ENCODE assay signal across 1 cellular context in the genomic region with DNA sequence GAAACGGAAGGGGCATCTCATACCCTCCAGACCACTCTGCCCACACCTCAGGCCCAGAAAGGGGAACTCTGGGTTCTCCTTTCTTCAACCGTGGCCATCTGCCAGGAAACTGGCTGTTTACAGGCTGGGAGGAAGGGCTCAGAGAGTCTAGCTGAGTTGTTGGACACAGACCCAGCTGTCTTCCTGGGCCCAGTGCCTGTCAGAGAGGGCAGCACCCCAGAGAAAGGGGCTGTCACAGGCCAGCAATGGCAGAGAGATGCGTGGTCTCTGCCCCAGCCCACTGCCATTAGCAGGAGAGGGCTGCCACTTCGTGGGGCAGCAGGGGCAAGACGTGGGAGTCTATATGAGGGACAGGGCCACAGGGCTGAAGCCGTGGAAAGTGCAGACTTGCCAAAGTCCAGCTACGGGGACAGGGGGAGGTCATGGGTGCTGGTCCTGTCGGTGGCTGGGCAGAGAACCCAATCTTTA.
TF ChIP-seq lines count a peak whose summit lies in the region.

No MANE protein-coding gene starts in this region.

TF ChIP-seq in WTC11, 78 proteins besides CTCF, POLR2A, EP300 and RAD21 (continued from another document):
- TF ChIP-seq, protein P1, sequence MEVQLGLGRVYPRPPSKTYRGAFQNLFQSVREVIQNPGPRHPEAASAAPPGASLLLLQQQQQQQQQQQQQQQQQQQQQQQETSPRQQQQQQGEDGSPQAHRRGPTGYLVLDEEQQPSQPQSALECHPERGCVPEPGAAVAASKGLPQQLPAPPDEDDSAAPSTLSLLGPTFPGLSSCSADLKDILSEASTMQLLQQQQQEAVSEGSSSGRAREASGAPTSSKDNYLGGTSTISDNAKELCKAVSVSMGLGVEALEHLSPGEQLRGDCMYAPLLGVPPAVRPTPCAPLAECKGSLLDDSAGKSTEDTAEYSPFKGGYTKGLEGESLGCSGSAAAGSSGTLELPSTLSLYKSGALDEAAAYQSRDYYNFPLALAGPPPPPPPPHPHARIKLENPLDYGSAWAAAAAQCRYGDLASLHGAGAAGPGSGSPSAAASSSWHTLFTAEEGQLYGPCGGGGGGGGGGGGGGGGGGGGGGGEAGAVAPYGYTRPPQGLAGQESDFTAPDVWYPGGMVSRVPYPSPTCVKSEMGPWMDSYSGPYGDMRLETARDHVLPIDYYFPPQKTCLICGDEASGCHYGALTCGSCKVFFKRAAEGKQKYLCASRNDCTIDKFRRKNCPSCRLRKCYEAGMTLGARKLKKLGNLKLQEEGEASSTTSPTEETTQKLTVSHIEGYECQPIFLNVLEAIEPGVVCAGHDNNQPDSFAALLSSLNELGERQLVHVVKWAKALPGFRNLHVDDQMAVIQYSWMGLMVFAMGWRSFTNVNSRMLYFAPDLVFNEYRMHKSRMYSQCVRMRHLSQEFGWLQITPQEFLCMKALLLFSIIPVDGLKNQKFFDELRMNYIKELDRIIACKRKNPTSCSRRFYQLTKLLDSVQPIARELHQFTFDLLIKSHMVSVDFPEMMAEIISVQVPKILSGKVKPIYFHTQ (CRISPR knock-in tag; IDR thresholded peaks at IDR 0.05), result no peak
- TF ChIP-seq, protein P2, sequence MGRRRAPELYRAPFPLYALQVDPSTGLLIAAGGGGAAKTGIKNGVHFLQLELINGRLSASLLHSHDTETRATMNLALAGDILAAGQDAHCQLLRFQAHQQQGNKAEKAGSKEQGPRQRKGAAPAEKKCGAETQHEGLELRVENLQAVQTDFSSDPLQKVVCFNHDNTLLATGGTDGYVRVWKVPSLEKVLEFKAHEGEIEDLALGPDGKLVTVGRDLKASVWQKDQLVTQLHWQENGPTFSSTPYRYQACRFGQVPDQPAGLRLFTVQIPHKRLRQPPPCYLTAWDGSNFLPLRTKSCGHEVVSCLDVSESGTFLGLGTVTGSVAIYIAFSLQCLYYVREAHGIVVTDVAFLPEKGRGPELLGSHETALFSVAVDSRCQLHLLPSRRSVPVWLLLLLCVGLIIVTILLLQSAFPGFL (CRISPR knock-in tag; IDR thresholded peaks at IDR 0.05; ENCODE audit: borderline replicate concordance), result no peak
- no peak for TF ChIP-seq FOXJ3 (CRISPR knock-in tag; IDR thresholded peaks at IDR 0.05; ENCODE audit: borderline replicate concordance)
- no peak for TF ChIP-seq ZBTB21 (CRISPR knock-in tag; IDR thresholded peaks at IDR 0.05; ENCODE audit: borderline replicate concordance)
- TF ChIP-seq, protein P3, sequence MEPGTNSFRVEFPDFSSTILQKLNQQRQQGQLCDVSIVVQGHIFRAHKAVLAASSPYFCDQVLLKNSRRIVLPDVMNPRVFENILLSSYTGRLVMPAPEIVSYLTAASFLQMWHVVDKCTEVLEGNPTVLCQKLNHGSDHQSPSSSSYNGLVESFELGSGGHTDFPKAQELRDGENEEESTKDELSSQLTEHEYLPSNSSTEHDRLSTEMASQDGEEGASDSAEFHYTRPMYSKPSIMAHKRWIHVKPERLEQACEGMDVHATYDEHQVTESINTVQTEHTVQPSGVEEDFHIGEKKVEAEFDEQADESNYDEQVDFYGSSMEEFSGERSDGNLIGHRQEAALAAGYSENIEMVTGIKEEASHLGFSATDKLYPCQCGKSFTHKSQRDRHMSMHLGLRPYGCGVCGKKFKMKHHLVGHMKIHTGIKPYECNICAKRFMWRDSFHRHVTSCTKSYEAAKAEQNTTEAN (CRISPR knock-in tag; IDR thresholded peaks at IDR 0.05), result no peak
- TF ChIP-seq, protein P4, sequence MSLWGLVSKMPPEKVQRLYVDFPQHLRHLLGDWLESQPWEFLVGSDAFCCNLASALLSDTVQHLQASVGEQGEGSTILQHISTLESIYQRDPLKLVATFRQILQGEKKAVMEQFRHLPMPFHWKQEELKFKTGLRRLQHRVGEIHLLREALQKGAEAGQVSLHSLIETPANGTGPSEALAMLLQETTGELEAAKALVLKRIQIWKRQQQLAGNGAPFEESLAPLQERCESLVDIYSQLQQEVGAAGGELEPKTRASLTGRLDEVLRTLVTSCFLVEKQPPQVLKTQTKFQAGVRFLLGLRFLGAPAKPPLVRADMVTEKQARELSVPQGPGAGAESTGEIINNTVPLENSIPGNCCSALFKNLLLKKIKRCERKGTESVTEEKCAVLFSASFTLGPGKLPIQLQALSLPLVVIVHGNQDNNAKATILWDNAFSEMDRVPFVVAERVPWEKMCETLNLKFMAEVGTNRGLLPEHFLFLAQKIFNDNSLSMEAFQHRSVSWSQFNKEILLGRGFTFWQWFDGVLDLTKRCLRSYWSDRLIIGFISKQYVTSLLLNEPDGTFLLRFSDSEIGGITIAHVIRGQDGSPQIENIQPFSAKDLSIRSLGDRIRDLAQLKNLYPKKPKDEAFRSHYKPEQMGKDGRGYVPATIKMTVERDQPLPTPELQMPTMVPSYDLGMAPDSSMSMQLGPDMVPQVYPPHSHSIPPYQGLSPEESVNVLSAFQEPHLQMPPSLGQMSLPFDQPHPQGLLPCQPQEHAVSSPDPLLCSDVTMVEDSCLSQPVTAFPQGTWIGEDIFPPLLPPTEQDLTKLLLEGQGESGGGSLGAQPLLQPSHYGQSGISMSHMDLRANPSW (CRISPR knock-in tag; conservative IDR thresholded peaks at IDR 0.05; ENCODE audit: low read depth), result no peak
